In the genomic region with DNA sequence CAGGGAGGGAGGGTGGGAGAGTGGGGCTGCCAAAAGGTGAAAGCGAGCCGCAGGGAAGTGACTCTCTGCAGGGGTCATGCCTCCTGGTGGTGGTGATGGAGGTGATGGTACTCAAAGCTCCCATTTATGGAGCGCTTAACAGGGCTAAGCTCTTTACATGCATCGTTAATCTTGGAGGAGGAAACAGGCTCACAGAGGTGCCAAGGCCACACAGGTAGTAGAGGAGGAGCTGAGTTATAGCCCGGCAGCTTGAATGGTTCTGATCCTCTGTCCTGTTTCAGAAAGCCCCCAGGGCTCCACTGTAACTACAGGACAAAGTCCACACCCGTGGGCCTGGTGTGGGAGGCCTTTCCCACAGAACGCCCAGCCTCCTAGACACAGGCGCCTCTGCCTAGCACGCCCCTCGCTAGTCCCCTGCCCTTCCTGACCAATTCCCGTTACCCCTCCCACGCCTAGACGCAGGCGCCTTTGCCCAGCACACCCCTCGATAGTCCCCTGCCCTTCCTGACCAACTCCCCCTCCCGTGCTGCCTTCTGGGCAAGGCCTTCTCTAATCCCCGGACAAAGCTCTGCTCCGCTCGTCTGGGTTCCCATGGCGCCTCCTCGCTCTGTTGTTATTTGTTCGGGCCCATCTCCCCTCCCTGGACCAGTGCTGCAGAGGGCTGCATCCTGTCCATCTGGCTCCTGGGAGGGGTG, we compare ENCODE assay signal across 1 cellular context.
TF ChIP-seq lines count a peak whose summit lies in the region.

No MANE protein-coding gene starts in this region.

TF ChIP-seq in HepG2, 621 proteins besides CTCF, POLR2A, EP300 and RAD21 (continued from another document and continues in another):
- TF ChIP-seq CBX1 (IDR thresholded peaks at IDR 0.05; ENCODE audit: low read depth) (no peak), MEIS2 (CRISPR knock-in tag; IDR thresholded peaks at IDR 0.05) (no peak), ATF1 (CRISPR knock-in tag; IDR thresholded peaks at IDR 0.05) (no peak), MED1 (CRISPR knock-in tag; IDR thresholded peaks at IDR 0.05) (peak; percentile 30; the same call in 1 of the 2 replicates), ZKSCAN5 (CRISPR knock-in tag; IDR thresholded peaks at IDR 0.05) (peak; percentile 78; the same call in 1 of the 2 replicates), SAP130 (CRISPR knock-in tag; IDR thresholded peaks at IDR 0.05; ENCODE audit: low read depth) (peak; percentile 49; the same call in 1 of the 2 replicates), TCF7 (IDR thresholded peaks at IDR 0.05; ENCODE audit: low read depth) (no peak), ARID4A (CRISPR knock-in tag; IDR thresholded peaks at IDR 0.05; ENCODE audit: borderline replicate concordance) (peak; percentile 68), FOXP4 (CRISPR knock-in tag; IDR thresholded peaks at IDR 0.05) (peak; percentile 63; the same call in 1 of the 2 replicates), RXRA (CRISPR knock-in tag; IDR thresholded peaks at IDR 0.05) (0 out of 2 replicates have a peak, but pooled peaks have one; percentile 18), RXRB (CRISPR knock-in tag; IDR thresholded peaks at IDR 0.05; ENCODE audit: borderline replicate concordance) (0 out of 2 replicates have a peak, but pooled peaks have one; percentile 13), ASH2L (IDR thresholded peaks at IDR 0.05; ENCODE audit: insufficient read length, low read depth, low read length) (peak; percentile 29), KMT2A (CRISPR knock-in tag; IDR thresholded peaks at IDR 0.05) (peak; percentile 64; the same call in 1 of the 2 replicates), LCORL (IDR thresholded peaks at IDR 0.05) (no peak), LCORL (CRISPR knock-in tag; IDR thresholded peaks at IDR 0.05) (peak; percentile 51; the same call in 1 of the 2 replicates), ZNF556 (CRISPR knock-in tag; IDR thresholded peaks at IDR 0.05; ENCODE audit: borderline replicate concordance) (0 out of 2 replicates have a peak, but pooled peaks have one; percentile 36), SMARCC2 (IDR thresholded peaks at IDR 0.05) (no peak), ZNF292 (CRISPR knock-in tag; IDR thresholded peaks at IDR 0.05; ENCODE audit: borderline replicate concordance, low read depth) (peak; percentile 76; the same call in 1 of the 2 replicates), TBX2 (CRISPR knock-in tag; IDR thresholded peaks at IDR 0.05; ENCODE audit: borderline replicate concordance) (no peak), ZNF160 (CRISPR knock-in tag; IDR thresholded peaks at IDR 0.05) (0 out of 2 replicates have a peak, but pooled peaks have one; percentile 43), RBAK (CRISPR knock-in tag; IDR thresholded peaks at IDR 0.05) (0 out of 2 replicates have a peak, but pooled peaks have one; percentile 33), RARA (CRISPR knock-in tag; IDR thresholded peaks at IDR 0.05) (0 out of 2 replicates have a peak, but pooled peaks have one; percentile 14), ZNF75D (CRISPR knock-in tag; IDR thresholded peaks at IDR 0.05; ENCODE audit: borderline replicate concordance) (peak; percentile 84; the same call in 1 of the 2 replicates), GABPB1 (CRISPR knock-in tag; IDR thresholded peaks at IDR 0.05) (peak; percentile 33; the same call in 1 of the 2 replicates), ZNF326 (CRISPR knock-in tag; IDR thresholded peaks at IDR 0.05; ENCODE audit: borderline replicate concordance) (no peak), RFX1 (IDR thresholded peaks at IDR 0.05) (no peak), HDAC1 (CRISPR knock-in tag; IDR thresholded peaks at IDR 0.05) (peak; percentile 69), THRA (CRISPR knock-in tag; IDR thresholded peaks at IDR 0.05; ENCODE audit: borderline replicate concordance) (no peak), MTA1 (CRISPR knock-in tag; IDR thresholded peaks at IDR 0.05; ENCODE audit: borderline replicate concordance) (peak; percentile 86; the same call in 1 of the 2 replicates), YEATS2 (CRISPR knock-in tag; IDR thresholded peaks at IDR 0.05; ENCODE audit: borderline replicate concordance) (no peak)
- TF ChIP-seq, protein P1, sequence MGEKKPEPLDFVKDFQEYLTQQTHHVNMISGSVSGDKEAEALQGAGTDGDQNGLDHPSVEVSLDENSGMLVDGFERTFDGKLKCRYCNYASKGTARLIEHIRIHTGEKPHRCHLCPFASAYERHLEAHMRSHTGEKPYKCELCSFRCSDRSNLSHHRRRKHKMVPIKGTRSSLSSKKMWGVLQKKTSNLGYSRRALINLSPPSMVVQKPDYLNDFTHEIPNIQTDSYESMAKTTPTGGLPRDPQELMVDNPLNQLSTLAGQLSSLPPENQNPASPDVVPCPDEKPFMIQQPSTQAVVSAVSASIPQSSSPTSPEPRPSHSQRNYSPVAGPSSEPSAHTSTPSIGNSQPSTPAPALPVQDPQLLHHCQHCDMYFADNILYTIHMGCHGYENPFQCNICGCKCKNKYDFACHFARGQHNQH (CRISPR knock-in tag; IDR thresholded peaks at IDR 0.05) = peak; percentile 70; the same call in 1 of the 2 replicates
- TF ChIP-seq, protein P2, sequence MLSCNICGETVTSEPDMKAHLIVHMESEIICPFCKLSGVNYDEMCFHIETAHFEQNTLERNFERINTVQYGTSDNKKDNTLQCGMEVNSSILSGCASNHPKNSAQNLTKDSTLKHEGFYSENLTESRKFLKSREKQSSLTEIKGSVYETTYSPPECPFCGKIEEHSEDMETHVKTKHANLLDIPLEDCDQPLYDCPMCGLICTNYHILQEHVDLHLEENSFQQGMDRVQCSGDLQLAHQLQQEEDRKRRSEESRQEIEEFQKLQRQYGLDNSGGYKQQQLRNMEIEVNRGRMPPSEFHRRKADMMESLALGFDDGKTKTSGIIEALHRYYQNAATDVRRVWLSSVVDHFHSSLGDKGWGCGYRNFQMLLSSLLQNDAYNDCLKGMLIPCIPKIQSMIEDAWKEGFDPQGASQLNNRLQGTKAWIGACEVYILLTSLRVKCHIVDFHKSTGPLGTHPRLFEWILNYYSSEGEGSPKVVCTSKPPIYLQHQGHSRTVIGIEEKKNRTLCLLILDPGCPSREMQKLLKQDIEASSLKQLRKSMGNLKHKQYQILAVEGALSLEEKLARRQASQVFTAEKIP (CRISPR knock-in tag; IDR thresholded peaks at IDR 0.05; ENCODE audit: borderline replicate concordance) = no peak
- TF ChIP-seq, protein P3, sequence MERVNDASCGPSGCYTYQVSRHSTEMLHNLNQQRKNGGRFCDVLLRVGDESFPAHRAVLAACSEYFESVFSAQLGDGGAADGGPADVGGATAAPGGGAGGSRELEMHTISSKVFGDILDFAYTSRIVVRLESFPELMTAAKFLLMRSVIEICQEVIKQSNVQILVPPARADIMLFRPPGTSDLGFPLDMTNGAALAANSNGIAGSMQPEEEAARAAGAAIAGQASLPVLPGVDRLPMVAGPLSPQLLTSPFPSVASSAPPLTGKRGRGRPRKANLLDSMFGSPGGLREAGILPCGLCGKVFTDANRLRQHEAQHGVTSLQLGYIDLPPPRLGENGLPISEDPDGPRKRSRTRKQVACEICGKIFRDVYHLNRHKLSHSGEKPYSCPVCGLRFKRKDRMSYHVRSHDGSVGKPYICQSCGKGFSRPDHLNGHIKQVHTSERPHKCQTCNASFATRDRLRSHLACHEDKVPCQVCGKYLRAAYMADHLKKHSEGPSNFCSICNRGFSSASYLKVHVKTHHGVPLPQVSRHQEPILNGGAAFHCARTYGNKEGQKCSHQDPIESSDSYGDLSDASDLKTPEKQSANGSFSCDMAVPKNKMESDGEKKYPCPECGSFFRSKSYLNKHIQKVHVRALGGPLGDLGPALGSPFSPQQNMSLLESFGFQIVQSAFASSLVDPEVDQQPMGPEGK (CRISPR knock-in tag; IDR thresholded peaks at IDR 0.05) = peak; percentile 77
- TF ChIP-seq, protein P4, sequence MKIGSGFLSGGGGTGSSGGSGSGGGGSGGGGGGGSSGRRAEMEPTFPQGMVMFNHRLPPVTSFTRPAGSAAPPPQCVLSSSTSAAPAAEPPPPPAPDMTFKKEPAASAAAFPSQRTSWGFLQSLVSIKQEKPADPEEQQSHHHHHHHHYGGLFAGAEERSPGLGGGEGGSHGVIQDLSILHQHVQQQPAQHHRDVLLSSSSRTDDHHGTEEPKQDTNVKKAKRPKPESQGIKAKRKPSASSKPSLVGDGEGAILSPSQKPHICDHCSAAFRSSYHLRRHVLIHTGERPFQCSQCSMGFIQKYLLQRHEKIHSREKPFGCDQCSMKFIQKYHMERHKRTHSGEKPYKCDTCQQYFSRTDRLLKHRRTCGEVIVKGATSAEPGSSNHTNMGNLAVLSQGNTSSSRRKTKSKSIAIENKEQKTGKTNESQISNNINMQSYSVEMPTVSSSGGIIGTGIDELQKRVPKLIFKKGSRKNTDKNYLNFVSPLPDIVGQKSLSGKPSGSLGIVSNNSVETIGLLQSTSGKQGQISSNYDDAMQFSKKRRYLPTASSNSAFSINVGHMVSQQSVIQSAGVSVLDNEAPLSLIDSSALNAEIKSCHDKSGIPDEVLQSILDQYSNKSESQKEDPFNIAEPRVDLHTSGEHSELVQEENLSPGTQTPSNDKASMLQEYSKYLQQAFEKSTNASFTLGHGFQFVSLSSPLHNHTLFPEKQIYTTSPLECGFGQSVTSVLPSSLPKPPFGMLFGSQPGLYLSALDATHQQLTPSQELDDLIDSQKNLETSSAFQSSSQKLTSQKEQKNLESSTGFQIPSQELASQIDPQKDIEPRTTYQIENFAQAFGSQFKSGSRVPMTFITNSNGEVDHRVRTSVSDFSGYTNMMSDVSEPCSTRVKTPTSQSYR (CRISPR knock-in tag; IDR thresholded peaks at IDR 0.05; ENCODE audit: borderline replicate concordance) = no peak
